Comparison of ENCODE assay signal across 10 cellular contexts in genomic region chr16:49315602-49316001, GRCh38. TPM values are rescaled to one million over a fixed set of nuclear protein-coding genes. Genes with fewer than 3 reads are reported as not detected.
"Had no signal": no experiment of that assay in that cellular context is flagged by ENCODE, and none has a peak within 500 bp of the region (broad histone marks: within the 10 kb centered on the region; RNA-seq: fewer than 3 reads in every experiment).

No MANE protein-coding gene starts in this region.

- H3K9me3 ChIP-seq: HAP-1 had no signal

- H3K27ac ChIP-seq: GM23248 had no signal

- H3K4me3 ChIP-seq: GM23248, GM23338, HAP-1 had no signal

- H3K4me1 ChIP-seq: HAP-1 had no signal

- DNase-seq: GM23248, GOT3, H7, H9, HCEC 1CT, HFFc6 had no signal

- H3K36me3 ChIP-seq: HAP-1 had no signal

RNA-seq across cellular contexts. Expression of gene CBLN1, which starts 34.0 kb away (rescaled TPM):
- total RNA-seq: GM23248, HFFc6 had no signal

RNA-seq across cellular contexts. Expression of gene C16orf78, which starts 58.0 kb away (rescaled TPM):
- total RNA-seq: GM23248, GM23338, H1, H4, H7, H9, HFFc6 had no signal
